13 cellular contexts compared by ENCODE assay signal in genomic region chr19:43561144-43561970, GRCh38. TPM values are rescaled to one million over a fixed set of nuclear protein-coding genes. Genes with fewer than 3 reads are reported as not detected.
DNase-seq lines count a peak whose midpoint lies in the region; ATAC-seq and TF ChIP-seq lines count a peak whose summit lies in the region.
"Had no signal": no experiment of that assay in that cellular context is flagged by ENCODE, and none has a peak within 500 bp of the region (broad histone marks: within the 10 kb centered on the region; RNA-seq: fewer than 3 reads in every experiment).

No MANE protein-coding gene starts in this region.

- no peaks in the 10 kb centered on the region for H4K20me1 ChIP-seq in osteoblast (ENCODE audit: insufficient read depth, low read length)

- H3K4me1 ChIP-seq in CD4-positive, alpha-beta memory T cell (ENCODE audit: insufficient read depth, low read length) = peaks cover 45% of the 10 kb centered on the region
- H3K4me1 ChIP-seq in osteoblast (ENCODE audit: insufficient read depth, low read length) = peaks cover 33% of the 10 kb centered on the region
- H3K4me1 ChIP-seq in suprapubic skin = peaks cover 11% of the 10 kb centered on the region
- H3K4me1 ChIP-seq: foreskin keratinocyte had no signal

- POLR2A ChIA-PET in CD4-positive, alpha-beta memory T cell (lab: Charles Lee; ENCODE audit: partially characterized antibody) = interaction anchor here (1.5 to 6.1 kb wide), 4 partner anchors 13 to 34 kb away, joined by 4 to 41 read pairs (median 16); partner anchors contain the start of genes IRGQ, PINLYP, XRCC1 and ZNF575

- no peaks in the 10 kb centered on the region for H3K27me3 ChIP-seq in CD4-positive, alpha-beta memory T cell (ENCODE audit: insufficient read depth, low read length)
- H3K27me3 ChIP-seq in osteoblast (ENCODE audit: insufficient read depth, low read length) (no peaks in the 10 kb centered on the region), suprapubic skin (no peaks in the 10 kb centered on the region)
- H3K27me3 ChIP-seq: foreskin keratinocyte had no signal

- intact Hi-C loops in CD4-positive, alpha-beta memory T cell (cut with micrococcal nuclease) = loop anchor here (10.0 kb wide), 1 partner anchor 223 kb away; the partner anchor contains the start of gene KCNN4

- ATAC-seq in GM18517 (IDR thresholded peaks at IDR 0.05; ENCODE audit: unreplicated experiment) = no peak
- ATAC-seq: foreskin keratinocyte had no signal

- no peaks in the 10 kb centered on the region for H3K27me3 Mint-ChIP-seq in CD4-positive, alpha-beta memory T cell
- H3K27me3 Mint-ChIP-seq in chondrocyte (ENCODE audit: low read depth) = no peaks in the 10 kb centered on the region

- DNase-seq in CD4-positive, alpha-beta memory T cell = no peak
- DNase-seq in chondrocyte (ENCODE audit: low spot score) (peak; percentile 18), osteoblast (ENCODE audit: insufficient read length, low spot score, missing footprints) (peak; percentile 4), suprapubic skin (ENCODE audit: low spot score in 2 of 2) (no peak), hepatic stellate cell (ENCODE audit: low spot score) (no peak)
- DNase-seq: activated CD8-positive, alpha-beta memory T cell treated with anti-CD3 and anti-CD28 coated beads, Interleukin-2, amount 50 U/mL, for 4 hours; foreskin keratinocyte; MM.1S; NCI-H2081 treated with DMSO at 0.1 percent for 48 hours; SHP77 had no signal

- H3K36me3 ChIP-seq in CD4-positive, alpha-beta memory T cell (ENCODE audit: insufficient read depth, low read length) = peaks cover 4% of the 10 kb centered on the region
- H3K36me3 ChIP-seq in KOPT-K1 (ENCODE audit: insufficient read depth, low read length) (peaks cover 36% of the 10 kb centered on the region), osteoblast (ENCODE audit: insufficient read depth, low read length) (peaks cover 4% of the 10 kb centered on the region), suprapubic skin (peaks cover 34% of the 10 kb centered on the region)

- CTCF ChIA-PET in CD4-positive, alpha-beta memory T cell (lab: Charles Lee; ENCODE audit: partially characterized antibody) = interaction anchor here (1.6 to 7.0 kb wide), 2 partner anchors 33 to 59 kb away, joined by 3 to 59 read pairs; partner anchors contain the start of genes IRGQ and ZNF576

- no peak for TF ChIP-seq POLR2A in suprapubic skin (IDR thresholded peaks at IDR 0.05)

- H3K79me2 ChIP-seq in osteoblast (ENCODE audit: insufficient read depth, low read length) = peaks cover 23% of the 10 kb centered on the region

- peaks cover 34 to 59% (median 39%) of the 10 kb centered on the region in 4 donors for H3K4me1 Mint-ChIP-seq in CD4-positive, alpha-beta memory T cell
- peaks cover 17% of the 10 kb centered on the region for H3K4me1 Mint-ChIP-seq in chondrocyte (ENCODE audit: low read depth)

- H3K4me2 ChIP-seq in osteoblast (ENCODE audit: insufficient read depth, low read length) = peak overlapping the region; percentile 5

- peaks cover 14 to 25% of the 10 kb centered on the region in 2 donors for H3K36me3 Mint-ChIP-seq in CD4-positive, alpha-beta memory T cell
- peaks cover 9% of the 10 kb centered on the region for H3K36me3 Mint-ChIP-seq in chondrocyte (ENCODE audit: low read depth)

- H3K9me3 Mint-ChIP-seq in CD4-positive, alpha-beta memory T cell = peaks cover 0 to 2% (median 0%) of the 10 kb centered on the region in 8 donors
- H3K9me3 Mint-ChIP-seq in chondrocyte (ENCODE audit: low read depth) = no peaks in the 10 kb centered on the region

- TF ChIP-seq CTCF in chondrocyte (IDR thresholded peaks at IDR 0.05) (no peak), osteoblast (IDR thresholded peaks at IDR 0.05; ENCODE audit: extremely low read depth, low read depth, low read length) (no peak), suprapubic skin (IDR thresholded peaks at IDR 0.05) (no peak)

- peak overlapping the region; percentile 72 for H3K27ac ChIP-seq in CD4-positive, alpha-beta memory T cell (ENCODE audit: low read depth, low read length)
- peak overlapping the region; percentile 84 for H3K27ac ChIP-seq in KOPT-K1 (ENCODE audit: low read depth, low read length, poor library complexity, severe bottlenecking)
- peak overlapping the region; percentile 89 for H3K27ac ChIP-seq in osteoblast (ENCODE audit: low read depth, low read length)
- H3K27ac ChIP-seq in suprapubic skin = no peak overlapping the region
- H3K27ac ChIP-seq: foreskin keratinocyte had no signal

- H3K9me3 ChIP-seq in CD4-positive, alpha-beta memory T cell (ENCODE audit: control insufficient read depth in 1 of 2, low read length in 2 of 2) = no peaks in the 10 kb centered on the region
- H3K9me3 ChIP-seq in KOPT-K1 (ENCODE audit: insufficient read depth, low read length, poor library complexity, severe bottlenecking) (no peaks in the 10 kb centered on the region), osteoblast (ENCODE audit: low read depth, low read length) (no peaks in the 10 kb centered on the region), suprapubic skin (no peaks in the 10 kb centered on the region)

- peak overlapping the region in 7 of 8 donors; percentile 26 to 86 (median 69) for H3K4me3 Mint-ChIP-seq in CD4-positive, alpha-beta memory T cell
- H3K4me3 Mint-ChIP-seq in chondrocyte (ENCODE audit: unreplicated experiment) = no peak overlapping the region

- WGBS in suprapubic skin = 94% methylated on average over 9 of the region's 12 CpGs

- no peak overlapping the region for H3K4me3 ChIP-seq in CD4-positive, alpha-beta memory T cell (ENCODE audit: low read length in 2 of 2)
- H3K4me3 ChIP-seq in osteoblast (ENCODE audit: insufficient read depth, low read length) (no peak overlapping the region), suprapubic skin (no peak overlapping the region)

- TF ChIP-seq EP300 in suprapubic skin (IDR thresholded peaks at IDR 0.05) = no peak

- no peak overlapping the region for H2AFZ ChIP-seq in osteoblast (ENCODE audit: low read length)

- peak overlapping the region; percentile 92 to 98 (median 96) for H3K27ac Mint-ChIP-seq in CD4-positive, alpha-beta memory T cell
- no peak overlapping the region for H3K27ac Mint-ChIP-seq in chondrocyte (ENCODE audit: unreplicated experiment)

RNA-seq across cellular contexts. Expression of gene XRCC1, which starts 14.0 kb away (rescaled TPM):
- 10 to 100 TPM; 33.4 to 41.0 TPM for total RNA-seq in CD4-positive, alpha-beta memory T cell
- 10 to 100 TPM; 16.3 to 29.1 TPM for polyA plus RNA-seq in CD4-positive, alpha-beta memory T cell
- total RNA-seq in chondrocyte (22.8 to 30.5 TPM (median 30.4 TPM) in 3 replicates), osteoblast (21.4 and 22.7 TPM in 2 replicates), suprapubic skin (10 to 100 TPM; 18.3 to 35.4 (median 25.2) TPM)

RNA-seq across cellular contexts. Expression of gene PINLYP, which starts 14.2 kb away (rescaled TPM):
- under 1 TPM; 0.33 to 0.84 TPM for total RNA-seq in CD4-positive, alpha-beta memory T cell
- 1 to 10 TPM in 1 of 2 donors, not detected in 1; 1.3 TPM for polyA plus RNA-seq in CD4-positive, alpha-beta memory T cell
- total RNA-seq in chondrocyte (0.51 to 2.3 TPM (median 1.6 TPM) in 3 replicates), osteoblast (0.72 and 2.9 TPM in 2 replicates), suprapubic skin (10 to 100 TPM in 3 of 4 donors, 1 to 10 TPM in 1; 4.7 to 22.1 (median 10.9) TPM)

RNA-seq across cellular contexts. Expression of gene ZNF575, which starts 28.4 kb away (rescaled TPM):
- total RNA-seq in CD4-positive, alpha-beta memory T cell = 10 to 100 TPM; 11.0 to 11.8 TPM
- polyA plus RNA-seq in CD4-positive, alpha-beta memory T cell = 1 to 10 TPM; 2.1 to 3.6 TPM
- total RNA-seq in chondrocyte = 4.1 to 6.0 TPM (median 5.1 TPM) in 3 replicates
- total RNA-seq in osteoblast = 0.29 and 0.72 TPM in 2 replicates
- total RNA-seq in suprapubic skin = 1 to 10 TPM in 2 of 4 donors, under 1 TPM in 2; 0.52 to 2.4 (median 0.92) TPM
- total RNA-seq: H7 had no signal

RNA-seq across cellular contexts. Expression of gene ETHE1, which starts 34.4 kb away (rescaled TPM):
- total RNA-seq in CD4-positive, alpha-beta memory T cell = 10 to 100 TPM; 23.9 to 29.1 TPM
- 10 to 100 TPM; 79.1 to 80.7 TPM for polyA plus RNA-seq in CD4-positive, alpha-beta memory T cell
- total RNA-seq in chondrocyte (31.5 to 38.9 TPM (median 33.0 TPM) in 3 replicates), osteoblast (42.7 and 52.1 TPM in 2 replicates), suprapubic skin (10 to 100 TPM; 44.3 to 76.0 (median 57.8) TPM)

RNA-seq across cellular contexts. Expression of gene IRGQ, which starts 34.6 kb away (rescaled TPM):
- 10 to 100 TPM; 16.5 to 17.9 TPM for total RNA-seq in CD4-positive, alpha-beta memory T cell
- 1 to 10 TPM in 1 of 2 donors, under 1 TPM in 1; 0.37 to 2.2 TPM for polyA plus RNA-seq in CD4-positive, alpha-beta memory T cell
- total RNA-seq in chondrocyte (40.0 to 43.1 TPM (median 41.7 TPM) in 3 replicates), osteoblast (18.9 and 23.2 TPM in 2 replicates), suprapubic skin (10 to 100 TPM; 17.2 to 24.7 (median 19.9) TPM)

Comparison
In these comparisons a context has a peak if more than half of its experiments do, and no peak if none do; other contexts are left out.
1. DNase-seq: peak in chondrocyte (single experiment) and osteoblast (single experiment); none in CD4-positive, alpha-beta memory T cell (0 of 5), suprapubic skin (0 of 2) and hepatic stellate cell (single experiment).